23 cellular contexts compared by ENCODE assay signal in the genomic region with DNA sequence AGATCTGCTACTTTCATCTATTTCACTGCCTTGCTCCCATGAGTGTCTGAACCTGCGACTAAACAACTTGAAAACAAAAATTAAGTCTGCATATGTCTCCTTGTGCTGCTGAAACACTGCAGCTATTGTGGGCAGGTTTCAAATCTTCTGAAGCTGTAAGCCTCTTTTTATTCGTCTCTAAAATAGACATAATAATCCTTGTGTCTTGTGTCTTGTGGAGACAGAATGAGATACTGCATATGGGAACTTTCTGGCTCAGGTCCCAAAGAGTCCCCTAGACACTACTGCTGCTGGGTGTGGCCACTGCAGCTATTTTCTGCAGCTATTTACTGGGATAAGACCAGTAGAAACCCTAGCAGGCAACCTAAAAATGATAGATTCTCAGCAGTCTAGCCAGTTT.
"Had no signal": no experiment of that assay in that cellular context is flagged by ENCODE, and none has a peak within 500 bp of the region (broad histone marks: within the 10 kb centered on the region; RNA-seq: fewer than 3 reads in every experiment).

No MANE protein-coding gene starts in this region.

- DNase-seq: dermis blood vessel endothelial cell; effector memory CD8-positive, alpha-beta T cell; gastrocnemius medialis; head of caudate nucleus; kidney; lower lobe of right lung; naive thymus-derived CD8-positive, alpha-beta T cell; nephron progenitor cell; nucleus accumbens; psoas muscle; right cardiac atrium; sigmoid colon; spleen; stimulated activated CD4-positive, alpha-beta T cell treated with anti-CD3 and anti-CD28 coated beads, Interleukin-4, amount 100 ng/mL, for 4 hours; stimulated activated naive CD8-positive, alpha-beta T cell treated with anti-CD3 and anti-CD28 coated beads, Interleukin-15, Interleukin-2, amounts not matched to agents 100 U/mL and 50 U/mL, for 24 hours; substantia nigra; testis; tibial artery had no signal

- H3K36me3 ChIP-seq: gastrocnemius medialis, sigmoid colon, tibial artery had no signal

- H3K27ac ChIP-seq: coronary artery, gastrocnemius medialis, hepatocyte, lower lobe of right lung, psoas muscle, sigmoid colon, skin epidermis, spleen, testis, tibial artery had no signal

- H3K4me3 ChIP-seq: coronary artery, gastrocnemius medialis, hepatocyte, lower lobe of right lung, psoas muscle, sigmoid colon, skin epidermis, spleen, testis, tibial artery had no signal

- ATAC-seq: effector memory CD8-positive, alpha-beta T cell; gastrocnemius medialis; left lobe of liver; lower lobe of right lung; naive thymus-derived CD8-positive, alpha-beta T cell; psoas muscle; right cardiac atrium; stimulated activated memory B cell treated with anti-CD40 and anti-IgM and Interleukin-4, amounts not matched to agents 10 μg/mL and 1 μg/mL and 100 μg/mL, for 72 hours; stimulated activated naive CD8-positive, alpha-beta T cell treated with anti-CD3 and anti-CD28 coated beads, Interleukin-15, Interleukin-2, amounts not matched to agents 100 U/mL and 50 U/mL, for 24 hours had no signal

- H3K9me3 ChIP-seq: gastrocnemius medialis, lower lobe of right lung, psoas muscle, sigmoid colon, spleen, testis, tibial artery had no signal

- H3K27me3 ChIP-seq: gastrocnemius medialis, hepatocyte, sigmoid colon, spleen, testis, tibial artery had no signal
